8 cellular contexts compared by ENCODE assay signal in the genomic region with DNA sequence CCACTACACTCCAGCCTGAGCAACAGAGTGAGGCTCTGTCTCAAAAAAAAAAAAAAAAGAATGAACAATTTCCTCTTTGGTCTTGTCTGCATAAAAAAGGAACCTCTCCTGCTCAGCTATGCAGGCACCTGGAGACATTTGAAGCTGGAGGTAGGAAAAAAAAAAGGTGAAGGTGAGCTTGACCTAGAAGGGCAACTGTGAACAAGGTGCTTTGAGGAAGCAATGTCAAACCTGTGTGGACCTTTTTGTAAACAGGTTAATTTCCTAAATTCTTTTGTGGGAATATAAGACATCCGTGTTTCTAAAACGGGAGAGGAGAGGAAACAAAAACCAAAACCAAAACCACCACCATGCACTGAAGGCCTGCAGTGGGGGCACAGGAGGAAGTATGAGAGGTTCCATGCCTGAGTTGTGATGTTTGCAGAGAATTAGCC.
A peak's percentile ranks its signal among the peaks of the same experiment; 100 is the strongest.
DNase-seq lines count a peak whose midpoint lies in the region; ATAC-seq and TF ChIP-seq lines count a peak whose summit lies in the region.

No MANE protein-coding gene starts in this region.

- H3K36me3 Mint-ChIP-seq in H9 (ENCODE audit: insufficient read depth in 1 of 3, low read depth in 3 of 3), result peaks cover 2 to 8% (median 4%) of the 10 kb centered on the region in 3 experiments; a peak in 4 of 7 replicates
- no peaks in the 10 kb centered on the region for H3K36me3 Mint-ChIP-seq in WTC11

- H3K4me3 ChIP-seq in mesodermal cell (ENCODE audit: extremely low read depth, insufficient read depth, low read length, poor library complexity, severe bottlenecking), result no peak overlapping the region

- H2BK15ac ChIP-seq in H9 (ENCODE audit: low read depth, low read length), result no peak overlapping the region

- no peak overlapping the region for H2BK5ac ChIP-seq in H9 (ENCODE audit: insufficient read length, low read length)

- H3K9me3 Mint-ChIP-seq in H9 (no peaks in the 10 kb centered on the region), WTC11 (no peaks in the 10 kb centered on the region)

- H3K27ac Mint-ChIP-seq in H9 (peak overlapping the region; percentile 25 to 84 (median 45); a peak in 5 of 7 replicates), WTC11 (peak overlapping the region; percentile 85)

- H3K27me3 Mint-ChIP-seq in H9 (ENCODE audit: low read depth), result no peaks in the 10 kb centered on the region; the same call in 1 of the 2 replicates
- no peaks in the 10 kb centered on the region for H3K27me3 Mint-ChIP-seq in WTC11 (ENCODE audit: low read depth)

- peaks cover 3% of the 10 kb centered on the region; the same call in 1 of the 2 replicates for H3K79me2 ChIP-seq in H9 (ENCODE audit: insufficient read depth, low read length)

- peaks cover 3% of the 10 kb centered on the region for H3K79me1 ChIP-seq in H9 (ENCODE audit: insufficient read depth, low read depth, low read length, poor library complexity, severe bottlenecking)

- CTCF ChIA-PET in WTC11 (lab: Charles Lee), result interaction anchor here (0.6 to 4.0 kb wide), 3 partner anchors 13 to 380 kb away, joined by 3 to 24 read pairs (median 3); no protein-coding TSS in a partner anchor

- no peak overlapping the region for H2AFZ ChIP-seq in H9 (ENCODE audit: low read length)

- H3K4ac ChIP-seq in H9 (ENCODE audit: low read depth, low read length), result no peak overlapping the region

- H4K8ac ChIP-seq in H9 (replicated peaks; ENCODE audit: insufficient read length, low read depth, low read length), result no peak overlapping the region

- H3K14ac ChIP-seq in H9 (ENCODE audit: insufficient read depth, low read length), result no peak overlapping the region

- no peak overlapping the region for H2BK12ac ChIP-seq in H9 (ENCODE audit: insufficient read length, low read depth, low read length)

- no peak overlapping the region for H3K56ac ChIP-seq in H9 (ENCODE audit: insufficient read length, low read depth, low read length)

- H4K20me1 ChIP-seq in H9 (ENCODE audit: control insufficient read depth, insufficient read depth, insufficient read length), result no peaks in the 10 kb centered on the region

- no peak overlapping the region for H3K9ac ChIP-seq in H9 (ENCODE audit: extremely low read depth, insufficient read length, low read length)

- TF ChIP-seq CTCF in H9 (conservative IDR thresholded peaks at IDR 0.05) (no peak), WTC11 (IDR thresholded peaks at IDR 0.05) (no peak)

- H4K91ac ChIP-seq in H9 (ENCODE audit: insufficient read length, low read depth, low read length), result no peak overlapping the region

- ATAC-seq in WTC11 (no peak), GM21619 (IDR thresholded peaks at IDR 0.05; ENCODE audit: unreplicated experiment) (no peak)

- H3K18ac ChIP-seq in H9 (ENCODE audit: insufficient read length, low read depth, low read length), result no peak overlapping the region

- H2BK120ac ChIP-seq in H9 (ENCODE audit: low read depth, low read length, poor library complexity, severe bottlenecking), result no peak overlapping the region

- no peak overlapping the region for H3K27ac ChIP-seq in H9 (ENCODE audit: insufficient read length, low read depth, low read length)
- H3K27ac ChIP-seq in mesodermal cell (ENCODE audit: low read depth, low read length, severe bottlenecking), result peak overlapping the region; percentile 96
- H3K27ac ChIP-seq in caudate nucleus (ENCODE audit: low read depth, low read length), result no peak overlapping the region

- no peak overlapping the region for H3T11ph ChIP-seq in H9 (ENCODE audit: low read length)

- peak overlapping the region; percentile 24 for H3K4me2 ChIP-seq in H9 (ENCODE audit: insufficient read depth, insufficient read length, low read length)

- no CpG with 5 or more reads among the region's 2 CpGs for WGBS in H9 (ENCODE audit: extremely low coverage, insufficient read length, low lambda C conversion rate)
- no CpG with 5 or more reads among the region's 2 CpGs for WGBS in mesodermal cell (ENCODE audit: insufficient coverage in 2 of 2), 2 experiments

- H2BK20ac ChIP-seq in H9 (ENCODE audit: low read depth, low read length, poor library complexity, severe bottlenecking), result no peak overlapping the region

- no peaks in the 10 kb centered on the region for H3K23me2 ChIP-seq in H9 (ENCODE audit: insufficient read length, low read depth, low read length, poor library complexity, severe bottlenecking)

- DNase-seq in AML-193 (lab: John Stamatoyannopoulos, UW), result peak; percentile 55 to 73
- DNase-seq in H9, result no peak
- DNase-seq in WTC11 (ENCODE audit: low spot score), result no peak
- no peak for DNase-seq in NCI-H1417 treated with DMSO at 0.1 percent for 48 hours (lab: John Stamatoyannopoulos, UW)
- no peak for DNase-seq in HuH-7.5 (ENCODE audit: low spot score)
- no peak for DNase-seq in caudate nucleus (lab: John Stamatoyannopoulos, UW)

- POLR2A ChIA-PET in WTC11 (lab: Charles Lee), result interaction anchor here (0.6 kb wide), 1 partner anchor 8 kb away, joined by 4 read pairs; no protein-coding TSS in a partner anchor

- H2AK5ac ChIP-seq in H9 (ENCODE audit: insufficient read length, low read length), result no peak overlapping the region

- H3K4me1 ChIP-seq in H9 (ENCODE audit: insufficient read depth, low read length), result peaks cover 23% of the 10 kb centered on the region
- H3K4me1 ChIP-seq in mesodermal cell (ENCODE audit: control insufficient read depth, insufficient read depth, low read length, poor library complexity, severe bottlenecking), result peaks cover 32% of the 10 kb centered on the region

- H3K27me3 ChIP-seq in H9 (ENCODE audit: insufficient read depth, low read length), result no peaks in the 10 kb centered on the region

- H3K23ac ChIP-seq in H9 (ENCODE audit: insufficient read length, low read depth, low read length), result no peak overlapping the region

- H3K4me3 Mint-ChIP-seq in H9 (peak overlapping the region in 1 of 2 experiments; percentile 30; a peak in 1 of 5 replicates), WTC11 (0 out of 2 replicates have a peak overlapping the region, but pooled peaks have one; percentile 34)

- peaks cover 66% of the 10 kb centered on the region for H3K36me3 ChIP-seq in mesodermal cell (ENCODE audit: control insufficient read depth, insufficient read depth, low read length)

- H3K9me3 ChIP-seq in H9 (ENCODE audit: control insufficient read depth, low read depth, low read length) (no peaks in the 10 kb centered on the region), mesodermal cell (ENCODE audit: control insufficient read depth, low read length) (no peaks in the 10 kb centered on the region)

- H4K5ac ChIP-seq in H9 (ENCODE audit: insufficient read length, low read depth, low read length), result no peak overlapping the region

- H3K4me1 Mint-ChIP-seq in H9 (peaks cover 42 to 50% of the 10 kb centered on the region in 2 experiments), WTC11 (peaks cover 62% of the 10 kb centered on the region)

TF ChIP-seq in WTC11, 78 proteins besides CTCF, POLR2A, EP300 and RAD21:
- TF ChIP-seq MLX (CRISPR knock-in tag; IDR thresholded peaks at IDR 0.05) (no peak), NR3C1 (CRISPR knock-in tag; conservative IDR thresholded peaks at IDR 0.05; ENCODE audit: low read depth) (no peak), ELF4 (CRISPR knock-in tag; IDR thresholded peaks at IDR 0.05; ENCODE audit: low read depth) (no peak), SOX15 (CRISPR knock-in tag; IDR thresholded peaks at IDR 0.05) (no peak), E2F4 (CRISPR knock-in tag; IDR thresholded peaks at IDR 0.05; ENCODE audit: borderline replicate concordance, low read depth) (no peak)

Comparison
In these comparisons a context has a peak if more than half of its experiments do, and no peak if none do; other contexts are left out.
1. DNase-seq: peak in AML-193 (2 of 2); none in H9 (single experiment), WTC11 (single experiment), NCI-H1417 treated with DMSO at 0.1 percent for 48 hours (single experiment), HuH-7.5 (single experiment) and caudate nucleus (0 of 61).